Comparison of ENCODE assay signal across 8 cellular contexts in genomic region chr1:27342391-27342777, GRCh38. TPM values are rescaled to one million over a fixed set of nuclear protein-coding genes. Genes with fewer than 3 reads are reported as not detected.
DNase-seq lines count a peak whose midpoint lies in the region; ATAC-seq, FAIRE-seq and TF ChIP-seq lines count a peak whose summit lies in the region.

No MANE protein-coding gene starts in this region.

- H2AFZ ChIP-seq in HepG2 (ENCODE audit: low read length) = no peak overlapping the region

- no peaks in the 10 kb centered on the region for H3K9me3 ChIP-seq in BLaER1 treated with 17β-estradiol and CSF1 and Interleukin-3, amounts not matched to agents 10 nM and 100 nM (replicated peaks in 1 of 11)
- no peaks in the 10 kb centered on the region for H3K9me3 ChIP-seq in HepG2 (ENCODE audit: low read length)

- in situ Hi-C loops in HepG2 (cut with HindIII; ENCODE audit: extremely low pct_ligation_motif_present, low pct_unique_long_range_greater_than_20kb) = no loop called here

- CTCF ChIA-PET in HepG2 (lab: Yijun Ruan, JAX; ENCODE audit: low intra/inter-chr PET ratio, low total read pairs) = no interaction called here

- peak overlapping the region in 10 of 11 experiments; percentile 65 to 99 (median 92); a peak in 20 of 22 replicates for H3K27ac ChIP-seq in BLaER1 treated with 17β-estradiol and CSF1 and Interleukin-3, amounts not matched to agents 10 nM and 100 nM
- peak overlapping the region; percentile 54 for H3K27ac ChIP-seq in HepG2 (ENCODE audit: extremely low read length, insufficient read depth, low read length)

- FAIRE-seq in HepG2 (lab: Jason Lieb, UNC) = no peak

- H3K27me3 ChIP-seq in BLaER1 treated with 17β-estradiol and CSF1 and Interleukin-3, amounts not matched to agents 10 nM and 100 nM = no peaks in the 10 kb centered on the region
- no peaks in the 10 kb centered on the region; a peak in 1 of 5 replicates for H3K27me3 ChIP-seq in HepG2 (ENCODE audit: control insufficient read depth in 1 of 2, insufficient read depth in 2 of 2, low read length in 2 of 2)

- TSS peak; percentile 95 for BruUV-seq in HepG2 (replicated peaks; lab: Mats Ljungman, UMichigan)

- no peak for TF ChIP-seq RAD21 in HepG2 (CRISPR knock-in tag; IDR thresholded peaks at IDR 0.05)

- H3K4me2 ChIP-seq in BLaER1 treated with 17β-estradiol and CSF1 and Interleukin-3, amounts not matched to agents 10 nM and 100 nM = peak overlapping the region; percentile 93 to 100 (median 98)
- peak overlapping the region; percentile 99 for H3K4me2 ChIP-seq in HepG2 (ENCODE audit: low read depth, low read length)

- peak overlapping the region; percentile 69 to 96 (median 85); a peak in 21 of 22 replicates for H3K9ac ChIP-seq in BLaER1 treated with 17β-estradiol and CSF1 and Interleukin-3, amounts not matched to agents 10 nM and 100 nM
- peak overlapping the region; percentile 72 for H3K9ac ChIP-seq in HepG2 (ENCODE audit: insufficient read depth, low read depth, low read length)

- POLR2A ChIA-PET in HepG2 (lab: Yijun Ruan, JAX) = interaction anchor here (1.5 to 3.2 kb wide), 5 partner anchors 10 to 23 kb away, joined by 3 to 36 read pairs (median 12); partner anchors contain the start of gene MAP3K6

- H3K36me3 ChIP-seq in BLaER1 treated with 17β-estradiol and CSF1 and Interleukin-3, amounts not matched to agents 10 nM and 100 nM = peaks cover 0 to 32% (median 23%) of the 10 kb centered on the region in 11 experiments; a peak in 18 of 22 replicates
- H3K36me3 ChIP-seq in HepG2 (replicated peaks in 1 of 2; ENCODE audit: control insufficient read depth in 1 of 2, insufficient read depth in 2 of 2, low read length in 2 of 2) = no peaks in the 10 kb centered on the region

- DNase-seq in HT-29 (ENCODE audit: low spot score) (peak; percentile 25), HepG2 (ENCODE audit: low spot score) (no peak), nucleus accumbens (lab: John Stamatoyannopoulos, UW) (no peak), NCI-H774 (lab: John Stamatoyannopoulos, UW) (no peak)
- DNase-seq in activated CD8-positive, alpha-beta memory T cell treated with anti-CD3 and anti-CD28 coated beads, Interleukin-2, amount 50 U/mL, for 48 hours = peak; percentile 63

- H4K20me1 ChIP-seq in BLaER1 treated with 17β-estradiol and CSF1 and Interleukin-3, amounts not matched to agents 10 nM and 100 nM = peaks cover 0 to 10% (median 0%) of the 10 kb centered on the region in 11 experiments; a peak in 5 of 22 replicates
- H4K20me1 ChIP-seq in HepG2 (ENCODE audit: insufficient read depth, low read length) = no peaks in the 10 kb centered on the region

- TF ChIP-seq POLR2A in HepG2 (IDR thresholded peaks at IDR 0.05; ENCODE audit: insufficient read depth in 1 of 2, low read depth in 2 of 2, low read length in 2 of 2) = no peak

- WGBS in HepG2 (ENCODE audit: low lambda C conversion rate) = 0% methylated on average over 3 of the region's 8 CpGs

- peak; percentile 52 for ATAC-seq in HepG2
- ATAC-seq in GM21526 (IDR thresholded peaks at IDR 0.05; ENCODE audit: low FRiP score, unreplicated experiment) = no peak
- no peak for ATAC-seq in HG03520 (IDR thresholded peaks at IDR 0.05; ENCODE audit: unreplicated experiment)

- peaks cover 60 to 96% (median 79%) of the 10 kb centered on the region in 10 experiments for H3K4me1 ChIP-seq in BLaER1 treated with 17β-estradiol and CSF1 and Interleukin-3, amounts not matched to agents 10 nM and 100 nM
- H3K4me1 ChIP-seq in HepG2 (ENCODE audit: insufficient read depth, low read length) = peaks cover 20% of the 10 kb centered on the region

- H3K79me2 ChIP-seq in HepG2 (ENCODE audit: insufficient read depth, low read length) = no peaks in the 10 kb centered on the region

- no peak for TF ChIP-seq CTCF in HepG2 (CRISPR knock-in tag; IDR thresholded peaks at IDR 0.05)

- no peak for TF ChIP-seq EP300 in HepG2 (IDR thresholded peaks at IDR 0.05; ENCODE audit: low read depth in 2 of 2, low read length in 2 of 2)
- no peak for TF ChIP-seq EP300 in HepG2 (CRISPR knock-in tag; IDR thresholded peaks at IDR 0.05; ENCODE audit: borderline replicate concordance)

- H3K4me3 ChIP-seq in BLaER1 treated with 17β-estradiol and CSF1 and Interleukin-3, amounts not matched to agents 10 nM and 100 nM = peak overlapping the region; percentile 38 to 80 (median 74)
- peak overlapping the region; percentile 65 to 84 (median 79) for H3K4me3 ChIP-seq in HepG2 (replicated peaks in 1 of 3; ENCODE audit: insufficient read depth in 1 of 3, low read depth in 2 of 3, low read length in 3 of 3)

- intact Hi-C loops in HepG2 (cut with micrococcal nuclease; ENCODE audit: unreplicated experiment) = no loop called here

RNA-seq across cellular contexts. Expression of gene SYTL1, which starts 0.6 kb away (rescaled TPM):
- total RNA-seq in HT-29 (2014; rRNA removed; shearing (Covaris generic)) = 17.1 and 21.9 TPM in 2 replicates
- 9.1 and 17.8 TPM in 2 replicates for total RNA-seq in HepG2 (2016; rRNA removed; fragmentation: Illumina TruSeq; extraction: Trizol)
- 5.6 TPM in 2 replicates for total RNA-seq in HepG2 (2016; cell fraction: cytosol; rRNA removed; fragmentation: Illumina TruSeq; extraction: Trizol; ENCODE audit: low read depth)
- total RNA-seq in HepG2 (2016; cell fraction: insoluble cytoplasmic fraction; rRNA removed; fragmentation: Illumina TruSeq; extraction: Trizol) = 7.9 and 19.8 TPM in 2 replicates
- total RNA-seq in HepG2 (2016; cell fraction: membrane; rRNA removed; fragmentation: Illumina TruSeq; extraction: Trizol) = 7.4 and 8.0 TPM in 2 replicates
- 15.9 and 19.3 TPM in 2 replicates for total RNA-seq in HepG2 (2016; cell fraction: nucleus; rRNA removed; fragmentation: Illumina TruSeq; extraction: Trizol)
- polyA plus RNA-seq in HepG2 (2011; rRNA removed) = 11.1 and 15.8 TPM in 2 replicates
- 4.7 and 8.4 TPM in 2 replicates for polyA plus RNA-seq in HepG2 (2011; cell fraction: cytosol; rRNA removed)
- 175 and 243 TPM in 2 replicates for polyA plus RNA-seq in HepG2 (2011; cell fraction: nucleus; rRNA removed)
- 7.2 and 8.3 TPM in 2 replicates for polyA plus RNA-seq in HepG2 (2012)
- 3.6 and 4.2 TPM in 2 replicates for polyA plus RNA-seq in HepG2 (2016; cell fraction: cytosol; fragmentation: Illumina TruSeq; extraction: Trizol; ENCODE audit: low read depth)
- polyA plus RNA-seq in HepG2 (2016; cell fraction: insoluble cytoplasmic fraction; fragmentation: Illumina TruSeq; extraction: Trizol; ENCODE audit: low read depth) = 8.1 and 8.6 TPM in 2 replicates
- 4.6 and 5.4 TPM in 2 replicates for polyA plus RNA-seq in HepG2 (2016; cell fraction: membrane; fragmentation: Illumina TruSeq; extraction: Trizol; ENCODE audit: low read depth)
- 45.3 and 50.8 TPM in 2 replicates for polyA plus RNA-seq in HepG2 (2016; cell fraction: nucleus; fragmentation: Illumina TruSeq; extraction: Trizol; ENCODE audit: insufficient read depth, low read depth)
- polyA minus RNA-seq in HepG2 (2011; rRNA and poly(A)+ RNA removed; ENCODE audit: low replicate concordance) = 0.21 and 11.5 TPM in 2 replicates
- 3.3 and 6.7 TPM in 2 replicates for polyA minus RNA-seq in HepG2 (2011; cell fraction: cytosol; rRNA and poly(A)+ RNA removed)
- 14.3 and 14.8 TPM in 2 replicates for polyA minus RNA-seq in HepG2 (2011; cell fraction: nucleus; rRNA and poly(A)+ RNA removed)

RNA-seq across cellular contexts. Expression of gene TMEM222, which starts 20.4 kb away (rescaled TPM):
- total RNA-seq in HT-29 (2014; rRNA removed; shearing (Covaris generic)) = 80.1 and 90.2 TPM in 2 replicates
- total RNA-seq in HepG2 (2016; rRNA removed; fragmentation: Illumina TruSeq; extraction: Trizol) = 9.9 and 22.7 TPM in 2 replicates
- 10.4 and 13.7 TPM in 2 replicates for total RNA-seq in HepG2 (2016; cell fraction: cytosol; rRNA removed; fragmentation: Illumina TruSeq; extraction: Trizol; ENCODE audit: low read depth)
- 9.9 and 24.4 TPM in 2 replicates for total RNA-seq in HepG2 (2016; cell fraction: insoluble cytoplasmic fraction; rRNA removed; fragmentation: Illumina TruSeq; extraction: Trizol)
- total RNA-seq in HepG2 (2016; cell fraction: membrane; rRNA removed; fragmentation: Illumina TruSeq; extraction: Trizol) = 19.0 and 21.0 TPM in 2 replicates
- 20.8 and 23.3 TPM in 2 replicates for total RNA-seq in HepG2 (2016; cell fraction: nucleus; rRNA removed; fragmentation: Illumina TruSeq; extraction: Trizol)
- 29.6 and 40.8 TPM in 2 replicates for polyA plus RNA-seq in HepG2 (2011; rRNA removed)
- 26.0 and 32.7 TPM in 2 replicates for polyA plus RNA-seq in HepG2 (2011; cell fraction: cytosol; rRNA removed)
- polyA plus RNA-seq in HepG2 (2011; cell fraction: nucleus; rRNA removed) = 63.1 and 68.2 TPM in 2 replicates
- polyA plus RNA-seq in HepG2 (2012) = 17.8 and 25.1 TPM in 2 replicates
- polyA plus RNA-seq in HepG2 (2016; cell fraction: cytosol; fragmentation: Illumina TruSeq; extraction: Trizol; ENCODE audit: low read depth) = 16.5 and 17.4 TPM in 2 replicates
- 11.5 and 18.3 TPM in 2 replicates for polyA plus RNA-seq in HepG2 (2016; cell fraction: insoluble cytoplasmic fraction; fragmentation: Illumina TruSeq; extraction: Trizol; ENCODE audit: low read depth)
- polyA plus RNA-seq in HepG2 (2016; cell fraction: membrane; fragmentation: Illumina TruSeq; extraction: Trizol; ENCODE audit: low read depth) = 21.3 and 22.0 TPM in 2 replicates
- polyA plus RNA-seq in HepG2 (2016; cell fraction: nucleus; fragmentation: Illumina TruSeq; extraction: Trizol; ENCODE audit: insufficient read depth, low read depth) = 49.6 and 50.9 TPM in 2 replicates
- polyA minus RNA-seq in HepG2 (2011; rRNA and poly(A)+ RNA removed; ENCODE audit: low replicate concordance) = 59.9 and 69.4 TPM in 2 replicates
- polyA minus RNA-seq in HepG2 (2011; cell fraction: cytosol; rRNA and poly(A)+ RNA removed) = 11.7 and 18.2 TPM in 2 replicates
- 16.6 and 21.0 TPM in 2 replicates for polyA minus RNA-seq in HepG2 (2011; cell fraction: nucleus; rRNA and poly(A)+ RNA removed)

RNA-seq across cellular contexts. Expression of gene MAP3K6, which starts 24.4 kb away (rescaled TPM):
- 17.0 and 19.7 TPM in 2 replicates for total RNA-seq in HT-29 (2014; rRNA removed; shearing (Covaris generic))
- total RNA-seq in HepG2 (2016; rRNA removed; fragmentation: Illumina TruSeq; extraction: Trizol) = 2.7 and 3.5 TPM in 2 replicates
- total RNA-seq in HepG2 (2016; cell fraction: cytosol; rRNA removed; fragmentation: Illumina TruSeq; extraction: Trizol; ENCODE audit: low read depth) = 0.62 and 2.3 TPM in 2 replicates
- 2.6 and 2.8 TPM in 2 replicates for total RNA-seq in HepG2 (2016; cell fraction: insoluble cytoplasmic fraction; rRNA removed; fragmentation: Illumina TruSeq; extraction: Trizol)
- 0.93 and 0.99 TPM in 2 replicates for total RNA-seq in HepG2 (2016; cell fraction: membrane; rRNA removed; fragmentation: Illumina TruSeq; extraction: Trizol)
- 1.8 and 2.3 TPM in 2 replicates for total RNA-seq in HepG2 (2016; cell fraction: nucleus; rRNA removed; fragmentation: Illumina TruSeq; extraction: Trizol)
- 2.7 and 3.2 TPM in 2 replicates for polyA plus RNA-seq in HepG2 (2011; rRNA removed)
- 1.2 and 1.4 TPM in 2 replicates for polyA plus RNA-seq in HepG2 (2011; cell fraction: cytosol; rRNA removed)
- 20.8 and 29.2 TPM in 2 replicates for polyA plus RNA-seq in HepG2 (2011; cell fraction: nucleus; rRNA removed)
- 0.97 and 2.1 TPM in 2 replicates for polyA plus RNA-seq in HepG2 (2012)
- 0.44 and 1.2 TPM in 2 replicates for polyA plus RNA-seq in HepG2 (2016; cell fraction: cytosol; fragmentation: Illumina TruSeq; extraction: Trizol; ENCODE audit: low read depth)
- polyA plus RNA-seq in HepG2 (2016; cell fraction: insoluble cytoplasmic fraction; fragmentation: Illumina TruSeq; extraction: Trizol; ENCODE audit: low read depth) = 2.4 and 2.8 TPM in 2 replicates
- polyA plus RNA-seq in HepG2 (2016; cell fraction: membrane; fragmentation: Illumina TruSeq; extraction: Trizol; ENCODE audit: low read depth) = 1.1 and 1.2 TPM in 2 replicates
- polyA plus RNA-seq in HepG2 (2016; cell fraction: nucleus; fragmentation: Illumina TruSeq; extraction: Trizol; ENCODE audit: insufficient read depth, low read depth) = 5.1 and 8.1 TPM in 2 replicates
- 5.7 and 12.4 TPM in 2 replicates for polyA minus RNA-seq in HepG2 (2011; rRNA and poly(A)+ RNA removed; ENCODE audit: low replicate concordance)
- 0.59 and 1.5 TPM in 2 replicates for polyA minus RNA-seq in HepG2 (2011; cell fraction: cytosol; rRNA and poly(A)+ RNA removed)
- polyA minus RNA-seq in HepG2 (2011; cell fraction: nucleus; rRNA and poly(A)+ RNA removed) = 3.4 and 4.0 TPM in 2 replicates

RNA-seq across cellular contexts. Expression of gene FCN3, which starts 32.2 kb away (rescaled TPM):
- not detected in 2 replicates for total RNA-seq in HT-29 (2014; rRNA removed; shearing (Covaris generic))
- not detected in 2 replicates for total RNA-seq in HepG2 (2016; rRNA removed; fragmentation: Illumina TruSeq; extraction: Trizol)
- total RNA-seq in HepG2 (2016; cell fraction: cytosol; rRNA removed; fragmentation: Illumina TruSeq; extraction: Trizol; ENCODE audit: low read depth) = not detected in 2 replicates
- total RNA-seq in HepG2 (2016; cell fraction: insoluble cytoplasmic fraction; rRNA removed; fragmentation: Illumina TruSeq; extraction: Trizol) = not detected in 2 replicates
- total RNA-seq in HepG2 (2016; cell fraction: membrane; rRNA removed; fragmentation: Illumina TruSeq; extraction: Trizol) = not detected in 2 replicates
- total RNA-seq in HepG2 (2016; cell fraction: nucleus; rRNA removed; fragmentation: Illumina TruSeq; extraction: Trizol) = not detected in 2 replicates
- not detected in 2 replicates for polyA plus RNA-seq in HepG2 (2011; rRNA removed)
- polyA plus RNA-seq in HepG2 (2011; cell fraction: cytosol; rRNA removed) = not detected in 2 replicates
- not detected in 2 replicates for polyA plus RNA-seq in HepG2 (2011; cell fraction: nucleus; rRNA removed)
- polyA plus RNA-seq in HepG2 (2012) = not detected in 2 replicates
- polyA plus RNA-seq in HepG2 (2016; cell fraction: cytosol; fragmentation: Illumina TruSeq; extraction: Trizol; ENCODE audit: low read depth) = not detected in 2 replicates
- not detected in 2 replicates for polyA plus RNA-seq in HepG2 (2016; cell fraction: insoluble cytoplasmic fraction; fragmentation: Illumina TruSeq; extraction: Trizol; ENCODE audit: low read depth)
- polyA plus RNA-seq in HepG2 (2016; cell fraction: membrane; fragmentation: Illumina TruSeq; extraction: Trizol; ENCODE audit: low read depth) = not detected in 2 replicates
- not detected in 2 replicates for polyA plus RNA-seq in HepG2 (2016; cell fraction: nucleus; fragmentation: Illumina TruSeq; extraction: Trizol; ENCODE audit: insufficient read depth, low read depth)
- polyA minus RNA-seq in HepG2 (2011; rRNA and poly(A)+ RNA removed; ENCODE audit: low replicate concordance) = not detected in 2 replicates
- not detected in 2 replicates for polyA minus RNA-seq in HepG2 (2011; cell fraction: cytosol; rRNA and poly(A)+ RNA removed)
- not detected in 2 replicates for polyA minus RNA-seq in HepG2 (2011; cell fraction: nucleus; rRNA and poly(A)+ RNA removed)

RNA-seq across cellular contexts. Expression of gene CD164L2, which starts 40.7 kb away (rescaled TPM):
- not detected in 2 replicates for total RNA-seq in HT-29 (2014; rRNA removed; shearing (Covaris generic))
- total RNA-seq in HepG2 (2016; rRNA removed; fragmentation: Illumina TruSeq; extraction: Trizol) = not detected in 2 replicates
- total RNA-seq in HepG2 (2016; cell fraction: cytosol; rRNA removed; fragmentation: Illumina TruSeq; extraction: Trizol; ENCODE audit: low read depth) = not detected in 2 replicates
- not detected in 2 replicates for total RNA-seq in HepG2 (2016; cell fraction: insoluble cytoplasmic fraction; rRNA removed; fragmentation: Illumina TruSeq; extraction: Trizol)
- total RNA-seq in HepG2 (2016; cell fraction: membrane; rRNA removed; fragmentation: Illumina TruSeq; extraction: Trizol) = not detected in 2 replicates
- total RNA-seq in HepG2 (2016; cell fraction: nucleus; rRNA removed; fragmentation: Illumina TruSeq; extraction: Trizol) = not detected in 2 replicates
- not detected in 2 replicates for polyA plus RNA-seq in HepG2 (2011; rRNA removed)
- polyA plus RNA-seq in HepG2 (2011; cell fraction: cytosol; rRNA removed) = not detected in 2 replicates
- polyA plus RNA-seq in HepG2 (2011; cell fraction: nucleus; rRNA removed) = 0.17 and 0.21 TPM in 2 replicates
- polyA plus RNA-seq in HepG2 (2012) = not detected in 2 replicates
- not detected in 2 replicates for polyA plus RNA-seq in HepG2 (2016; cell fraction: cytosol; fragmentation: Illumina TruSeq; extraction: Trizol; ENCODE audit: low read depth)
- polyA plus RNA-seq in HepG2 (2016; cell fraction: insoluble cytoplasmic fraction; fragmentation: Illumina TruSeq; extraction: Trizol; ENCODE audit: low read depth) = not detected in 2 replicates
- polyA plus RNA-seq in HepG2 (2016; cell fraction: membrane; fragmentation: Illumina TruSeq; extraction: Trizol; ENCODE audit: low read depth) = not detected in 2 replicates
- polyA plus RNA-seq in HepG2 (2016; cell fraction: nucleus; fragmentation: Illumina TruSeq; extraction: Trizol; ENCODE audit: insufficient read depth, low read depth) = not detected in 2 replicates
- 0.16 TPM in 1 of 2 replicates, not detected in the other for polyA minus RNA-seq in HepG2 (2011; rRNA and poly(A)+ RNA removed; ENCODE audit: low replicate concordance)
- polyA minus RNA-seq in HepG2 (2011; cell fraction: cytosol; rRNA and poly(A)+ RNA removed) = not detected in 2 replicates
- not detected in 2 replicates for polyA minus RNA-seq in HepG2 (2011; cell fraction: nucleus; rRNA and poly(A)+ RNA removed)

Comparison
In these comparisons a context has a peak if more than half of its experiments do, and no peak if none do; other contexts are left out.
1. DNase-seq: peak in HT-29 (single experiment) and activated CD8-positive, alpha-beta memory T cell treated with anti-CD3 and anti-CD28 coated beads, Interleukin-2, amount 50 U/mL, for 48 hours (single experiment); none in HepG2 (single experiment), nucleus accumbens (0 of 56) and NCI-H774 (single experiment).